8 cellular contexts compared by ENCODE assay signal in genomic region chr18:59900222-59901128, GRCh38. TPM values are rescaled to one million over a fixed set of nuclear protein-coding genes. Genes with fewer than 3 reads are reported as not detected.
DNase-seq lines count a peak whose midpoint lies in the region; ATAC-seq and TF ChIP-seq lines count a peak whose summit lies in the region.

No MANE protein-coding gene starts in this region.

- peaks cover 15% of the 10 kb centered on the region for H3K4me1 ChIP-seq in IMR-90 (ENCODE audit: control insufficient read depth, insufficient read depth, low read length)
- H3K4me1 ChIP-seq in psoas muscle: no peaks in the 10 kb centered on the region

- POLR2A ChIA-PET in IMR-90 (lab: Charles Lee; ENCODE audit: unreplicated experiment): interaction anchor here (0.6 to 1.3 kb wide), 7 partner anchors 15 to 196 kb away, joined by 3 to 4 read pairs (median 3); no protein-coding TSS in a partner anchor

- peak overlapping the region; percentile 77 for H2BK5ac ChIP-seq in IMR-90 (ENCODE audit: low read depth, low read length, poor library complexity, severe bottlenecking)

- peak overlapping the region; percentile 81 for H3K56ac ChIP-seq in IMR-90 (ENCODE audit: extremely low read depth, insufficient read depth, low read length)

- H3K9me3 ChIP-seq in IMR-90 (ENCODE audit: control insufficient read depth, insufficient read depth, low read length) (no peaks in the 10 kb centered on the region), psoas muscle (no peaks in the 10 kb centered on the region)

- no peaks in the 10 kb centered on the region for H3K27me3 ChIP-seq in IMR-90 (ENCODE audit: control insufficient read depth, insufficient read depth, low read length)
- H3K27me3 ChIP-seq in psoas muscle (ENCODE audit: insufficient read depth in 3 of 3, low read length in 2 of 3): peaks cover 0 to 57% (median 0%) of the 10 kb centered on the region in 3 donors

- peak overlapping the region; percentile 85 for H2AFZ ChIP-seq in IMR-90 (replicated peaks; ENCODE audit: low read length, poor library complexity)

- peak overlapping the region; percentile 78 for H2BK120ac ChIP-seq in IMR-90 (ENCODE audit: low read depth, low read length)

- H3K27me3 Mint-ChIP-seq in activated T-helper 2 cell treated with anti-CD3 and anti-CD28 coated beads, Interferon-gamma antibody, Interleukin-2, Interleukin-4, amounts not matched to agents 10 μg/mL and 5 μg/mL and 100 μg/mL, durations not matched to agents 14 hours and 24 hours and 36 hours (ENCODE audit: low read depth): no peaks in the 10 kb centered on the region
- H3K27me3 Mint-ChIP-seq in glutamatergic neuron (ENCODE audit: unreplicated experiment): peaks cover 6% of the 10 kb centered on the region

- WGBS in IMR-90 (ENCODE audit: extremely low coverage in 2 of 2, insufficient read length in 1 of 2), 2 experiments: 0% methylated on average over 13 of the region's 51 CpGs; no CpG with 5 or more reads in 1 of the 2 experiments
- WGBS in psoas muscle, 3 donors: 1 to 2% (median 2%) methylated on average over 45 to 51 of the region's 51 CpGs

- peaks cover 31% of the 10 kb centered on the region for H4K20me1 ChIP-seq in IMR-90 (ENCODE audit: insufficient read depth, low read length)

- peaks cover 19 to 46% of the 10 kb centered on the region in 2 experiments; a peak in 3 of 4 replicates for H3K79me1 ChIP-seq in IMR-90 (ENCODE audit: low read depth in 1 of 2, low read length in 2 of 2)

- peak overlapping the region; percentile 12 to 85; a peak in 3 of 4 replicates for H4K8ac ChIP-seq in IMR-90 (ENCODE audit: low read depth in 2 of 2, low read length in 2 of 2)

- H3K4ac ChIP-seq in IMR-90 (ENCODE audit: low read depth, low read length): peak overlapping the region; percentile 88

- peak overlapping the region; percentile 84 for H4K91ac ChIP-seq in IMR-90 (ENCODE audit: insufficient read depth, low read depth, low read length)

- H3K18ac ChIP-seq in IMR-90 (ENCODE audit: low read depth, low read length): peak overlapping the region; percentile 65

- H3K4me3 ChIP-seq in IMR-90 (ENCODE audit: insufficient read depth, low read depth, low read length): peak overlapping the region; percentile 73
- peak overlapping the region; percentile 66 for H3K4me3 ChIP-seq in psoas muscle

- H2BK15ac ChIP-seq in IMR-90 (ENCODE audit: low read depth, low read length): peak overlapping the region; percentile 45; the same call in 1 of the 3 replicates

- peak overlapping the region; percentile 95 for H3K23ac ChIP-seq in IMR-90 (ENCODE audit: low read depth, low read length)

- peak overlapping the region; percentile 86 for H2AK9ac ChIP-seq in IMR-90 (replicated peaks; ENCODE audit: low read depth, low read length, poor library complexity)

- TF ChIP-seq CTCF in IMR-90 (conservative IDR thresholded peaks at IDR 0.05; ENCODE audit: low read depth, low read length) (no peak), glutamatergic neuron (IDR thresholded peaks at IDR 0.05; ENCODE audit: partially characterized antibody, unreplicated experiment) (no peak), psoas muscle (IDR thresholded peaks at IDR 0.05) (no peak)

- H3K4me1 Mint-ChIP-seq in activated T-helper 2 cell treated with anti-CD3 and anti-CD28 coated beads, Interferon-gamma antibody, Interleukin-2, Interleukin-4, amounts not matched to agents 10 μg/mL and 5 μg/mL and 100 μg/mL, durations not matched to agents 14 hours and 24 hours and 36 hours (ENCODE audit: low read depth): peaks cover 42% of the 10 kb centered on the region
- peaks cover 6% of the 10 kb centered on the region for H3K4me1 Mint-ChIP-seq in glutamatergic neuron (ENCODE audit: low read depth, unreplicated experiment)

- peaks cover 7% of the 10 kb centered on the region for H3K36me3 ChIP-seq in IMR-90 (ENCODE audit: control insufficient read depth, insufficient read depth, low read length)
- no peaks in the 10 kb centered on the region for H3K36me3 ChIP-seq in psoas muscle (ENCODE audit: insufficient read depth in 1 of 2, low read depth in 1 of 2)

- H3K14ac ChIP-seq in IMR-90 (replicated peaks; ENCODE audit: low read depth, low read length): peak overlapping the region; percentile 99

- H3K36me3 Mint-ChIP-seq in activated T-helper 2 cell treated with anti-CD3 and anti-CD28 coated beads, Interferon-gamma antibody, Interleukin-2, Interleukin-4, amounts not matched to agents 10 μg/mL and 5 μg/mL and 100 μg/mL, durations not matched to agents 14 hours and 24 hours and 36 hours (ENCODE audit: low read depth): peaks cover 49% of the 10 kb centered on the region
- no peaks in the 10 kb centered on the region for H3K36me3 Mint-ChIP-seq in glutamatergic neuron (ENCODE audit: unreplicated experiment)

- TF ChIP-seq RAD21 in IMR-90 (IDR thresholded peaks at IDR 0.05; ENCODE audit: low read length): peak; percentile 27

- peak overlapping the region; percentile 82 for H3K4me2 ChIP-seq in IMR-90 (ENCODE audit: low read depth, low read length)

- intact Hi-C loops in IMR-90 (cut with micrococcal nuclease) (loop anchor here (2.0 to 10.0 kb wide), 4 partner anchors 38 to 276 kb away; partner anchors contain the start of gene CCBE1), psoas muscle (cut with DNase I) (no loop called here)
- intact Hi-C loops in activated T-helper 2 cell treated with anti-CD3 and anti-CD28 coated beads, Interferon-gamma antibody, Interleukin-2, Interleukin-4, amounts not matched to agents 10 μg/mL and 5 μg/mL and 100 μg/mL, durations not matched to agents 14 hours and 24 hours and 36 hours (cut with micrococcal nuclease): loop anchor here (2.0 to 10.0 kb wide), 3 partner anchors 542 to 1296 kb away; partner anchors contain the start of gene LMAN1

- no TSS peak for BruUV-seq in IMR-90 (replicated peaks; lab: Mats Ljungman, UMichigan)

- H2BK20ac ChIP-seq in IMR-90 (ENCODE audit: low read depth, low read length): peak overlapping the region; percentile 73; the same call in 1 of the 2 replicates

- DNase-seq in DMS153 treated with DMSO at 0.1 percent for 48 hours (lab: John Stamatoyannopoulos, UW; ENCODE audit: unreplicated experiment): peak; percentile 53
- DNase-seq in IMR-90: peak; percentile 85
- DNase-seq in RKO (ENCODE audit: low spot score): peak; percentile 87
- peak; percentile 74 for DNase-seq in activated T-helper 2 cell treated with anti-CD3 and anti-CD28 coated beads, Interferon-gamma antibody, Interleukin-2, Interleukin-4, amounts not matched to agents 10 μg/mL and 5 μg/mL and 100 μg/mL, durations not matched to agents 14 hours and 24 hours and 36 hours (ENCODE audit: low spot score)
- peak; percentile 65 for DNase-seq in glutamatergic neuron
- DNase-seq in psoas muscle: no peak
- DNase-seq in epidermal melanocyte (ENCODE audit: insufficient read length, low spot score): no peak

- dilution Hi-C loops in IMR-90 (cut with HindIII; ENCODE audit: low sequenced_read_pairs, unreplicated experiment): no loop called here

- peak overlapping the region; percentile 95 for H3K27ac Mint-ChIP-seq in activated T-helper 2 cell treated with anti-CD3 and anti-CD28 coated beads, Interferon-gamma antibody, Interleukin-2, Interleukin-4, amounts not matched to agents 10 μg/mL and 5 μg/mL and 100 μg/mL, durations not matched to agents 14 hours and 24 hours and 36 hours
- peak overlapping the region; percentile 82 for H3K27ac Mint-ChIP-seq in glutamatergic neuron (ENCODE audit: unreplicated experiment)

- peak overlapping the region; percentile 39; the same call in 1 of the 2 replicates for H2AK5ac ChIP-seq in IMR-90 (ENCODE audit: low read depth, low read length)

- H3K9me3 Mint-ChIP-seq in activated T-helper 2 cell treated with anti-CD3 and anti-CD28 coated beads, Interferon-gamma antibody, Interleukin-2, Interleukin-4, amounts not matched to agents 10 μg/mL and 5 μg/mL and 100 μg/mL, durations not matched to agents 14 hours and 24 hours and 36 hours: no peaks in the 10 kb centered on the region
- H3K9me3 Mint-ChIP-seq in glutamatergic neuron (ENCODE audit: unreplicated experiment): peaks cover 2% of the 10 kb centered on the region

- ATAC-seq in GM21447 (IDR thresholded peaks at IDR 0.05; ENCODE audit: unreplicated experiment): peak; percentile 32
- peak; percentile 2 for ATAC-seq in IMR-90 (ENCODE audit: low read depth)
- peak in 3 of 4 donors; percentile 29 to 44 (median 36) for ATAC-seq in psoas muscle

- peaks cover 15% of the 10 kb centered on the region for H3K9me1 ChIP-seq in IMR-90 (ENCODE audit: insufficient read depth, low read length)

- H3K9ac ChIP-seq in IMR-90 (ENCODE audit: low read depth, low read length): peak overlapping the region; percentile 64

- CTCF ChIA-PET in IMR-90 (lab: Yijun Ruan, JAX): interaction anchor here (1.3 kb wide), 1 partner anchor 16 kb away, joined by 6 read pairs; no protein-coding TSS in a partner anchor

- in situ Hi-C loops in IMR-90 (cut with MboI; ENCODE audit: low sequenced_read_pairs): no loop called here

- peak overlapping the region; percentile 86 for H3K27ac ChIP-seq in IMR-90 (ENCODE audit: insufficient read depth, low read length)
- peak overlapping the region; percentile 46 for H3K27ac ChIP-seq in psoas muscle

- peak overlapping the region; percentile 95 for H3K4me3 Mint-ChIP-seq in activated T-helper 2 cell treated with anti-CD3 and anti-CD28 coated beads, Interferon-gamma antibody, Interleukin-2, Interleukin-4, amounts not matched to agents 10 μg/mL and 5 μg/mL and 100 μg/mL, durations not matched to agents 14 hours and 24 hours and 36 hours (ENCODE audit: low read depth)
- H3K4me3 Mint-ChIP-seq in glutamatergic neuron (ENCODE audit: unreplicated experiment): peak overlapping the region; percentile 90

- peak; percentile 68; the same call in 1 of the 2 replicates for TF ChIP-seq POLR2A in IMR-90 (IDR thresholded peaks at IDR 0.05; ENCODE audit: low read depth, low read length)

- peak overlapping the region; percentile 7 for H4K5ac ChIP-seq in IMR-90 (ENCODE audit: low read depth, low read length)

TF ChIP-seq in IMR-90, 13 proteins besides CTCF, POLR2A, EP300 and RAD21 (continues in another document):
- no peak for TF ChIP-seq RFX5 (IDR thresholded peaks at IDR 0.05; ENCODE audit: low read depth, low read length)

RNA-seq across cellular contexts. Expression of gene PMAIP1, which starts 0.7 kb away (rescaled TPM):
- total RNA-seq in IMR-90 (2012; rRNA removed): 14.0 and 26.9 TPM in 2 replicates
- polyA plus RNA-seq in IMR-90 (2012; rRNA removed): 25.9 and 30.1 TPM in 2 replicates
- polyA plus RNA-seq in IMR-90 (2012; cell fraction: cytosol; rRNA removed): 4.3 and 12.5 TPM in 2 replicates
- 7.2 and 17.3 TPM in 2 replicates for polyA plus RNA-seq in IMR-90 (2012; cell fraction: nucleus; rRNA removed; ENCODE audit: low replicate concordance)
- total RNA-seq in activated T-helper 2 cell treated with anti-CD3 and anti-CD28 coated beads, Interferon-gamma antibody, Interleukin-2, Interleukin-4, amounts not matched to agents 10 μg/mL and 5 μg/mL and 100 μg/mL, durations not matched to agents 14 hours and 24 hours and 36 hours: 41.8 and 42.0 TPM in 2 replicates
- 12.6 TPM for total RNA-seq in glutamatergic neuron (ENCODE audit: unreplicated experiment)
- 1 to 10 TPM in 1 of 4 donors, under 1 TPM in 3; 0.43 to 1.4 (median 0.74) TPM for total RNA-seq in psoas muscle
- polyA plus RNA-seq in psoas muscle: 1 to 10 TPM in 2 of 3 donors, under 1 TPM in 1; 0.25 to 2.9 (median 1.8) TPM

Comparison
In these comparisons a context has a peak if more than half of its experiments do, and no peak if none do; other contexts are left out.
1. DNase-seq: peak in DMS153 treated with DMSO at 0.1 percent for 48 hours (single experiment), IMR-90 (single experiment), RKO (single experiment), activated T-helper 2 cell treated with anti-CD3 and anti-CD28 coated beads, Interferon-gamma antibody, Interleukin-2, Interleukin-4, amounts not matched to agents 10 μg/mL and 5 μg/mL and 100 μg/mL, durations not matched to agents 14 hours and 24 hours and 36 hours (single experiment) and glutamatergic neuron (single experiment); none in psoas muscle (0 of 2) and epidermal melanocyte (single experiment).
2. intact Hi-C loops: an anchor here in IMR-90 (2.0 to 10.0 kb wide) and activated T-helper 2 cell treated with anti-CD3 and anti-CD28 coated beads, Interferon-gamma antibody, Interleukin-2, Interleukin-4, amounts not matched to agents 10 μg/mL and 5 μg/mL and 100 μg/mL, durations not matched to agents 14 hours and 24 hours and 36 hours (2.0 to 10.0 kb wide); none called in psoas muscle.
3. Peak in every context shown above with its lines, with median percentiles within 50 percentile points of each other: ATAC-seq.